In the genomic region with DNA sequence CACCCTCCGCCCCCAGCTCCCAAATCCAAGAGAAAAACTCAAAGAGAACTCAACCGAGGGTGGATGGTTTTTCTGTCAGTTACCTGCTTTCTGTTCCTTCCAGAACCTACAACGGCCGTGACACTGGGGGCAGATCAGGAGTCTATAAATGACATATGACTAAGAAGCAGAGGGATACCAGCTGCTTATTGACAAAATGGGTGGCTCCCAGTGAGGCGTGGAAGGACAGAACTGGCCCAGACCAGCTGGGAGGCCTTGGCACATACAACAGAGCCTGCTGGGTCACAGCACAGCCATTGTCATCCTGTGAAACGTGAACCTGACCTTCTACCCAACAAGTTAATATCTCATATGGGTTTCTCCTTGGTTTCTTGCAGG, we compare ENCODE assay signal across 9 cellular contexts.
A peak's percentile ranks its signal among the peaks of the same experiment; 100 is the strongest.
DNase-seq lines count a peak whose midpoint lies in the region; ATAC-seq and TF ChIP-seq lines count a peak whose summit lies in the region.
"Had no signal": no experiment of that assay in that cellular context is flagged by ENCODE, and none has a peak within 500 bp of the region (broad histone marks: within the 10 kb centered on the region; RNA-seq: fewer than 3 reads in every experiment).

No MANE protein-coding gene starts in this region.

- CTCF ChIA-PET in activated CD8-positive, alpha-beta T cell treated with anti-CD3 and anti-CD28 coated beads for 36 hours (lab: Charles Lee), result no interaction called here

- TF ChIP-seq EP300 in ovary (IDR thresholded peaks at IDR 0.05), result no peak

- H3K27ac Mint-ChIP-seq in activated CD8-positive, alpha-beta T cell treated with anti-CD3 and anti-CD28 coated beads for 36 hours, result no peak overlapping the region

- no peaks in the 10 kb centered on the region for H3K9me3 ChIP-seq in right lobe of liver
- H3K9me3 ChIP-seq in ovary, result no peaks in the 10 kb centered on the region

- H3K36me3 ChIP-seq in right lobe of liver (no peaks in the 10 kb centered on the region), ovary (no peaks in the 10 kb centered on the region)

- ATAC-seq in GM21515 (IDR thresholded peaks at IDR 0.05; ENCODE audit: unreplicated experiment) (peak; percentile 46), right lobe of liver (peak in 3 of 4 donors; percentile 14 to 72 (median 33))
- ATAC-seq in activated CD8-positive, alpha-beta T cell treated with anti-CD3 and anti-CD28 coated beads for 36 hours, result no peak

- H3K27me3 ChIP-seq in right lobe of liver (no peaks in the 10 kb centered on the region), ovary (no peaks in the 10 kb centered on the region)

- TF ChIP-seq CTCF in right lobe of liver (IDR thresholded peaks at IDR 0.05) (no peak), ovary (IDR thresholded peaks at IDR 0.05) (no peak)
- no peak for TF ChIP-seq CTCF in activated CD8-positive, alpha-beta T cell treated with anti-CD3 and anti-CD28 coated beads for 36 hours (IDR thresholded peaks at IDR 0.05)

- H3K4me3 Mint-ChIP-seq in activated CD8-positive, alpha-beta T cell treated with anti-CD3 and anti-CD28 coated beads for 36 hours, result no peak overlapping the region
- H3K4me3 Mint-ChIP-seq: nephron had no signal

- H3K9me3 Mint-ChIP-seq in activated CD8-positive, alpha-beta T cell treated with anti-CD3 and anti-CD28 coated beads for 36 hours, result peaks cover 8% of the 10 kb centered on the region
- H3K9me3 Mint-ChIP-seq: nephron had no signal

- H3K36me3 Mint-ChIP-seq in activated CD8-positive, alpha-beta T cell treated with anti-CD3 and anti-CD28 coated beads for 36 hours (ENCODE audit: low read depth), result peaks cover 4% of the 10 kb centered on the region

- 67% methylated on average over 4 of the region's 6 CpGs for WGBS in right lobe of liver (ENCODE audit: insufficient coverage, low coverage, low lambda C conversion rate, missing lambda C conversion rate)
- 80 to 94% (median 87%) methylated on average over 6 of the region's 6 CpGs for WGBS in ovary, 3 donors

- peaks cover 21% of the 10 kb centered on the region for H3K27me3 Mint-ChIP-seq in activated CD8-positive, alpha-beta T cell treated with anti-CD3 and anti-CD28 coated beads for 36 hours

- H3K4me1 ChIP-seq in right lobe of liver (peaks cover 0 to 35% (median 14%) of the 10 kb centered on the region in 4 donors), ovary (ENCODE audit: insufficient read depth) (no peaks in the 10 kb centered on the region)

- DNase-seq in DMS53 treated with DMSO at 0.1 percent for 48 hours (lab: John Stamatoyannopoulos, UW; ENCODE audit: unreplicated experiment), result peak; percentile 90
- DNase-seq in M059J (ENCODE audit: low read depth), result peak; percentile 8
- peak in 2 of 3 donors; percentile 56 to 60 for DNase-seq in right lobe of liver
- no peak for DNase-seq in ovary
- DNase-seq in stimulated activated CD4-positive, alpha-beta T cell treated with anti-CD3 and anti-CD28 coated beads, Interleukin-2, amount 100 ng/mL, for 48 hours, result no peak
- DNase-seq in activated CD8-positive, alpha-beta T cell treated with anti-CD3 and anti-CD28 coated beads for 36 hours, result no peak
- DNase-seq in activated CD4-positive, alpha-beta T cell treated with anti-CD3 and anti-CD28 coated beads for 4 hours, result no peak

- intact Hi-C loops in right lobe of liver (cut with DNase I), result no loop called here
- intact Hi-C loops in ovary (cut with DNase I), result no loop called here
- intact Hi-C loops in activated CD8-positive, alpha-beta T cell treated with anti-CD3 and anti-CD28 coated beads for 36 hours (cut with micrococcal nuclease), result no loop called here

- peaks cover 41% of the 10 kb centered on the region for H3K4me1 Mint-ChIP-seq in activated CD8-positive, alpha-beta T cell treated with anti-CD3 and anti-CD28 coated beads for 36 hours (ENCODE audit: low read depth)

- POLR2A ChIA-PET in activated CD8-positive, alpha-beta T cell treated with anti-CD3 and anti-CD28 coated beads for 36 hours (lab: Charles Lee), result no interaction called here

- H3K4me3 ChIP-seq in right lobe of liver (no peak overlapping the region), ovary (no peak overlapping the region)

- H3K27ac ChIP-seq in right lobe of liver (peak overlapping the region; percentile 70 to 84 (median 77)), ovary (no peak overlapping the region)

- no peak for TF ChIP-seq POLR2A in right lobe of liver (IDR thresholded peaks at IDR 0.05)
- TF ChIP-seq POLR2A in ovary (IDR thresholded peaks at IDR 0.05), result no peak

Comparison
In these comparisons a context has a peak if more than half of its experiments do, and no peak if none do; other contexts are left out.
1. DNase-seq: peak in DMS53 treated with DMSO at 0.1 percent for 48 hours (single experiment), M059J (single experiment) and right lobe of liver (2 of 3); none in ovary (0 of 5), stimulated activated CD4-positive, alpha-beta T cell treated with anti-CD3 and anti-CD28 coated beads, Interleukin-2, amount 100 ng/mL, for 48 hours (0 of 2), activated CD8-positive, alpha-beta T cell treated with anti-CD3 and anti-CD28 coated beads for 36 hours (single experiment) and activated CD4-positive, alpha-beta T cell treated with anti-CD3 and anti-CD28 coated beads for 4 hours (0 of 2).
2. H3K27ac ChIP-seq: peak in right lobe of liver (3 of 3); none in ovary (0 of 2).